ENCODE assay signal across 18 cellular contexts in the genomic region with DNA sequence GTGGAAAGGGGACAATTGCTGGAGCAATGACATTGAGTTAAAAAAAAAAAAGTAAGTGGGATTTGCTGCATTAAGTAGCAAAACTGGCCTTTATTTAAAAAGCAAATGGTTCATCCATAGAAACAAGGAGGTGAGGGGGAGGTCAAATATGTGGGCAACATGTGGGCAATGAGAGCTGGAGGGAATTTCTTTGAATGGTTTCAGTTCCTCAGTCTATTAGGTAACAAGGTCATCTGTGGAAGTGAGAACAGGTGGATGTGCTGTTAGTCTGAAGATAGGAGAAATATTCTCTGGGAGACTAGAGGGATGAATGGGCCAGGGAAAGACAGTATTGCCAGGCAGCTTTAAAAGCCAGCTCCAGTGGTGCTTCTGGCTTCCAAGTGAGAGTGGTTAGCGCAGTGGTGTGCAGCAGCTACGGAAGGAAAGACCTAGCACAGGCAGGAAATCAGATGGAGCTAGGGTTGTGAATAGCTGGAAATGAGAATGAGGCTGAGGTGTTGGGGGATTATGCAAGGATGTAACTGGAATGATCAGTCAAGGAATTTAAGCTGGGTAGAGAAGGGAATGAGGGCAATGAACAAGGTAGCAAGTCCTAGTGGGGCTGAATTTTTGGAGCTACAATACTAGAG.
DNase-seq lines count a peak whose midpoint lies in the region; ATAC-seq and TF ChIP-seq lines count a peak whose summit lies in the region.
"Had no signal": no experiment of that assay in that cellular context is flagged by ENCODE, and none has a peak within 500 bp of the region (broad histone marks: within the 10 kb centered on the region; RNA-seq: fewer than 3 reads in every experiment).

No MANE protein-coding gene starts in this region.

- no peak overlapping the region for H2BK5ac ChIP-seq in mesendoderm (ENCODE audit: low read length)

- no peak for TF ChIP-seq CTCF in OCI-LY3 (IDR thresholded peaks at IDR 0.05; ENCODE audit: low read depth, low read length)

- H3K9ac ChIP-seq in OCI-LY3 (ENCODE audit: low read length) (no peak overlapping the region), mesendoderm (ENCODE audit: low read length) (no peak overlapping the region)

- no peak overlapping the region for H3K18ac ChIP-seq in mesendoderm (ENCODE audit: low read length)

- H3K4me1 ChIP-seq in OCI-LY3 (ENCODE audit: low read length) (peaks cover 12% of the 10 kb centered on the region), mesendoderm (ENCODE audit: control insufficient read depth, low read depth, low read length) (no peaks in the 10 kb centered on the region)
- H3K4me1 ChIP-seq: ascending aorta, lower lobe of right lung, upper lobe of right lung had no signal

- H3K9me3 ChIP-seq in OCI-LY3 (ENCODE audit: insufficient read depth, low read length), result no peaks in the 10 kb centered on the region
- H3K9me3 ChIP-seq: ascending aorta, lower lobe of right lung, upper lobe of right lung had no signal

- no peaks in the 10 kb centered on the region for H3K79me2 ChIP-seq in OCI-LY3 (ENCODE audit: low read length)
- no peaks in the 10 kb centered on the region for H3K79me2 ChIP-seq in mesendoderm (ENCODE audit: control insufficient read depth, insufficient read depth, low read length)

- H3K4me3 ChIP-seq in OCI-LY3 (ENCODE audit: low read length) (no peak overlapping the region), mesendoderm (ENCODE audit: low read length) (no peak overlapping the region)
- H3K4me3 ChIP-seq: ascending aorta, lower lobe of right lung, upper lobe of right lung had no signal

- no peak overlapping the region for H2AK5ac ChIP-seq in mesendoderm (ENCODE audit: low read length)

- no peak overlapping the region for H4K8ac ChIP-seq in mesendoderm (ENCODE audit: low read depth, low read length)

- ATAC-seq in GM18909 (IDR thresholded peaks at IDR 0.05; ENCODE audit: poor library complexity, unreplicated experiment) (peak; percentile 59), HG02798 (IDR thresholded peaks at IDR 0.05; ENCODE audit: poor library complexity, unreplicated experiment) (peak; percentile 51), GM21529 (IDR thresholded peaks at IDR 0.05; ENCODE audit: unreplicated experiment) (no peak), HG02870 (IDR thresholded peaks at IDR 0.05; ENCODE audit: unreplicated experiment) (no peak)
- ATAC-seq: activated CD4-positive, CD25-positive, alpha-beta regulatory T cell treated with anti-CD3 and anti-CD28 coated beads, Interleukin-2, amount 50 U/mL, for 24 hours; lower lobe of right lung; upper lobe of right lung had no signal

- no peak overlapping the region for H3K23ac ChIP-seq in mesendoderm (ENCODE audit: low read length)

- no peak overlapping the region for H3K27ac ChIP-seq in OCI-LY3 (ENCODE audit: low read length)
- H3K27ac ChIP-seq in mesendoderm (ENCODE audit: low read depth, low read length), result no peak overlapping the region
- H3K27ac ChIP-seq: ascending aorta, lower lobe of right lung, upper lobe of right lung had no signal

- H3K27me3 ChIP-seq in OCI-LY3 (ENCODE audit: low read depth, low read length) (peaks cover 33% of the 10 kb centered on the region), mesendoderm (ENCODE audit: insufficient read depth, low read length, poor library complexity) (no peaks in the 10 kb centered on the region)
- H3K27me3 ChIP-seq: ascending aorta, upper lobe of right lung had no signal

- H3K4ac ChIP-seq in mesendoderm (ENCODE audit: low read depth, low read length), result no peak overlapping the region

- no peaks in the 10 kb centered on the region for H3K36me3 ChIP-seq in OCI-LY3 (replicated peaks; ENCODE audit: low read depth, low read length)
- H3K36me3 ChIP-seq in mesendoderm (ENCODE audit: control insufficient read depth, insufficient read depth, low read length), result no peaks in the 10 kb centered on the region
- H3K36me3 ChIP-seq: ascending aorta, lower lobe of right lung, upper lobe of right lung had no signal

- no peaks in the 10 kb centered on the region for H4K20me1 ChIP-seq in OCI-LY3 (ENCODE audit: insufficient read depth, low read length)

- no peak overlapping the region for H2AFZ ChIP-seq in OCI-LY3 (ENCODE audit: low read depth, low read length)

- DNase-seq in CD1c-positive myeloid dendritic cell (ENCODE audit: extremely low spot score) (peak; percentile 24), mesendoderm (no peak), activated T-cell treated with anti-CD3 and anti-CD28 coated beads for 4 hours (no peak)
- DNase-seq: hippocampal formation; lower lobe of right lung; NCI-H1417; NCI-H524 treated with DMSO at 0.1 percent for 48 hours; nucleus accumbens; stimulated activated CD4-positive, alpha-beta T cell treated with anti-CD3 and anti-CD28 coated beads, Interleukin-12 subunit alpha, Interleukin-12 subunit beta, amount 100 ng/mL, for 4 hours; stimulated activated CD8-positive, alpha-beta memory T cell treated with anti-CD3 and anti-CD28 coated beads, Interleukin-4, amount 100 ng/mL, for 48 hours; upper lobe of right lung had no signal

- no peaks in the 10 kb centered on the region for H3K79me1 ChIP-seq in mesendoderm (ENCODE audit: low read length)

- no peak overlapping the region for H2BK15ac ChIP-seq in mesendoderm (replicated peaks; ENCODE audit: low read depth)

- WGBS in mesendoderm (ENCODE audit: extremely low coverage, insufficient coverage, low lambda C conversion rate), result no CpG with 5 or more reads among the region's 2 CpGs

- H2BK120ac ChIP-seq in mesendoderm (ENCODE audit: low read depth, low read length), result no peak overlapping the region

- H3K4me2 ChIP-seq in OCI-LY3 (ENCODE audit: low read length) (peak overlapping the region; percentile 3), mesendoderm (ENCODE audit: low read length) (no peak overlapping the region)

- no peak overlapping the region for H3K56ac ChIP-seq in mesendoderm (ENCODE audit: low read length)

- no peak overlapping the region for H4K5ac ChIP-seq in mesendoderm (ENCODE audit: low read length)

Comparison
In these comparisons a context has a peak if more than half of its experiments do, and no peak if none do; other contexts are left out.
1. ATAC-seq: peak in GM18909 (single experiment) and HG02798 (single experiment); none in GM21529 (single experiment) and HG02870 (single experiment).